In the genomic region with DNA sequence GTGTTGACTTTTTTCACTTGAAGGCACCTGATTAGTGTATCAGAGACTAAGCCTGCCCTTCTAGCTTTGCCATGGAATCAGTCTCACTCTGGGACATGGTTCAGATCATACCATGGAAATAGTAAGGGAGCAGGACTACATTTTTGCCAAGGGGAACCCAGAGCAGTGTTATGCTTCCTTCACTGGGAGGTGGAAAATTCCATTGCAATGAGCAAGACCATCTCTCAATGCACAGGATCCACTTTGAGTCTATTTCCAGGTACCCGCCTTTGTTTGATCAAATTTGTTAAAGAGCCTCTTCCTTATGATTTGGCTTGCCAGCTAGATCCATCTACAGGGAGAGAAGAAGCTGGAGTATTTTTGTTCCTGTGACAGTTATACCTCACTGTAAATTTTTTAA, we compare ENCODE assay signal across 17 cellular contexts.
"Had no signal": no experiment of that assay in that cellular context is flagged by ENCODE, and none has a peak within 500 bp of the region (broad histone marks: within the 10 kb centered on the region; RNA-seq: fewer than 3 reads in every experiment).

No MANE protein-coding gene starts in this region.

- H3K4me2 ChIP-seq: neural progenitor cell had no signal

- H3K9ac ChIP-seq: neural progenitor cell, parathyroid adenoma had no signal

- H3K79me2 ChIP-seq: parathyroid adenoma had no signal

- ATAC-seq: left lobe of liver; naive thymus-derived CD4-positive, alpha-beta T cell; right lobe of liver; stimulated activated naive B cell treated with anti-CD40 and anti-IgM and Interleukin-4, amounts not matched to agents 10 μg/mL and 1 μg/mL and 100 μg/mL, for 72 hours had no signal

- H3K27me3 ChIP-seq: neural progenitor cell, right lobe of liver, vagina had no signal

- H3K27ac ChIP-seq: esophagus muscularis mucosa, neural progenitor cell, parathyroid adenoma, right lobe of liver, thoracic aorta, tibial nerve, vagina had no signal

- H2AFZ ChIP-seq: neural progenitor cell, parathyroid adenoma had no signal

- H3K4me3 ChIP-seq: esophagus muscularis mucosa, neural progenitor cell, right lobe of liver, thoracic aorta, tibial nerve, vagina had no signal

- H3K36me3 ChIP-seq: esophagus muscularis mucosa, neural progenitor cell, right lobe of liver, thoracic aorta, tibial nerve, vagina had no signal

- DNase-seq: cortex of kidney; foreskin melanocyte; mesendoderm; midbrain; naive thymus-derived CD4-positive, alpha-beta T cell; right lobe of liver; small intestine; stimulated activated CD4-positive, alpha-beta T cell treated with anti-CD3 and anti-CD28 coated beads, Interleukin-15, amount 100 ng/mL, for 24 hours; stimulated activated CD4-positive, alpha-beta T cell treated with anti-CD3 and anti-CD28 coated beads, Interleukin-2, amount 100 ng/mL, for 48 hours; stimulated activated naive B cell treated with anti-CD40 and anti-IgM and Interleukin-4, amounts not matched to agents 10 μg/mL and 1 μg/mL and 100 μg/mL, for 72 hours had no signal

- H3K4me1 ChIP-seq: neural progenitor cell, parathyroid adenoma, right lobe of liver had no signal

- H3K9me3 ChIP-seq: esophagus muscularis mucosa, right lobe of liver, thoracic aorta, tibial nerve, vagina had no signal
